In genomic region chr10:14535497-14536199, GRCh38 we compare ENCODE assay signal across 1 cellular context.
TF ChIP-seq lines count a peak whose summit lies in the region.

No MANE protein-coding gene starts in this region.

TF ChIP-seq in HepG2, 621 proteins besides CTCF, POLR2A, EP300 and RAD21 (continued from another document and continues in another):
- TF ChIP-seq, protein P1, sequence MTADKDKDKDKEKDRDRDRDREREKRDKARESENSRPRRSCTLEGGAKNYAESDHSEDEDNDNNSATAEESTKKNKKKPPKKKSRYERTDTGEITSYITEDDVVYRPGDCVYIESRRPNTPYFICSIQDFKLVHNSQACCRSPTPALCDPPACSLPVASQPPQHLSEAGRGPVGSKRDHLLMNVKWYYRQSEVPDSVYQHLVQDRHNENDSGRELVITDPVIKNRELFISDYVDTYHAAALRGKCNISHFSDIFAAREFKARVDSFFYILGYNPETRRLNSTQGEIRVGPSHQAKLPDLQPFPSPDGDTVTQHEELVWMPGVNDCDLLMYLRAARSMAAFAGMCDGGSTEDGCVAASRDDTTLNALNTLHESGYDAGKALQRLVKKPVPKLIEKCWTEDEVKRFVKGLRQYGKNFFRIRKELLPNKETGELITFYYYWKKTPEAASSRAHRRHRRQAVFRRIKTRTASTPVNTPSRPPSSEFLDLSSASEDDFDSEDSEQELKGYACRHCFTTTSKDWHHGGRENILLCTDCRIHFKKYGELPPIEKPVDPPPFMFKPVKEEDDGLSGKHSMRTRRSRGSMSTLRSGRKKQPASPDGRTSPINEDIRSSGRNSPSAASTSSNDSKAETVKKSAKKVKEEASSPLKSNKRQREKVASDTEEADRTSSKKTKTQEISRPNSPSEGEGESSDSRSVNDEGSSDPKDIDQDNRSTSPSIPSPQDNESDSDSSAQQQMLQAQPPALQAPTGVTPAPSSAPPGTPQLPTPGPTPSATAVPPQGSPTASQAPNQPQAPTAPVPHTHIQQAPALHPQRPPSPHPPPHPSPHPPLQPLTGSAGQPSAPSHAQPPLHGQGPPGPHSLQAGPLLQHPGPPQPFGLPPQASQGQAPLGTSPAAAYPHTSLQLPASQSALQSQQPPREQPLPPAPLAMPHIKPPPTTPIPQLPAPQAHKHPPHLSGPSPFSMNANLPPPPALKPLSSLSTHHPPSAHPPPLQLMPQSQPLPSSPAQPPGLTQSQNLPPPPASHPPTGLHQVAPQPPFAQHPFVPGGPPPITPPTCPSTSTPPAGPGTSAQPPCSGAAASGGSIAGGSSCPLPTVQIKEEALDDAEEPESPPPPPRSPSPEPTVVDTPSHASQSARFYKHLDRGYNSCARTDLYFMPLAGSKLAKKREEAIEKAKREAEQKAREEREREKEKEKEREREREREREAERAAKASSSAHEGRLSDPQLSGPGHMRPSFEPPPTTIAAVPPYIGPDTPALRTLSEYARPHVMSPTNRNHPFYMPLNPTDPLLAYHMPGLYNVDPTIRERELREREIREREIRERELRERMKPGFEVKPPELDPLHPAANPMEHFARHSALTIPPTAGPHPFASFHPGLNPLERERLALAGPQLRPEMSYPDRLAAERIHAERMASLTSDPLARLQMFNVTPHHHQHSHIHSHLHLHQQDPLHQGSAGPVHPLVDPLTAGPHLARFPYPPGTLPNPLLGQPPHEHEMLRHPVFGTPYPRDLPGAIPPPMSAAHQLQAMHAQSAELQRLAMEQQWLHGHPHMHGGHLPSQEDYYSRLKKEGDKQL (CRISPR knock-in tag; IDR thresholded peaks at IDR 0.05; ENCODE audit: low read depth), result no peak
- TF ChIP-seq PAF1 (CRISPR knock-in tag; IDR thresholded peaks at IDR 0.05) (no peak), ZNF503 (CRISPR knock-in tag; IDR thresholded peaks at IDR 0.05) (no peak), KLF12 (CRISPR knock-in tag; IDR thresholded peaks at IDR 0.05; ENCODE audit: borderline replicate concordance) (no peak), YEATS2 (CRISPR knock-in tag; IDR thresholded peaks at IDR 0.05; ENCODE audit: borderline replicate concordance) (no peak), ZEB1 (IDR thresholded peaks at IDR 0.05; ENCODE audit: insufficient replicate concordance, low read depth) (peak; percentile 20), ZNF644 (CRISPR knock-in tag; IDR thresholded peaks at IDR 0.05; ENCODE audit: low read depth) (no peak), ZNF431 (CRISPR knock-in tag; IDR thresholded peaks at IDR 0.05; ENCODE audit: borderline replicate concordance, low read depth) (no peak), CAMTA2 (CRISPR knock-in tag; IDR thresholded peaks at IDR 0.05; ENCODE audit: borderline replicate concordance) (no peak), HBP1 (CRISPR knock-in tag; IDR thresholded peaks at IDR 0.05; ENCODE audit: low read depth) (no peak), ZNF709 (CRISPR knock-in tag; IDR thresholded peaks at IDR 0.05) (no peak), TERF1 (CRISPR knock-in tag; IDR thresholded peaks at IDR 0.05) (no peak), NR3C1 (CRISPR knock-in tag; IDR thresholded peaks at IDR 0.05) (no peak), MEIS2 (CRISPR knock-in tag; IDR thresholded peaks at IDR 0.05) (no peak), ZNF563 (CRISPR knock-in tag; IDR thresholded peaks at IDR 0.05) (no peak), IRX3 (CRISPR knock-in tag; IDR thresholded peaks at IDR 0.05; ENCODE audit: borderline replicate concordance, low read depth) (no peak), ZSCAN25 (CRISPR knock-in tag; IDR thresholded peaks at IDR 0.05) (no peak), ZBTB42 (CRISPR knock-in tag; IDR thresholded peaks at IDR 0.05) (no peak), ZNF207 (IDR thresholded peaks at IDR 0.05; ENCODE audit: borderline replicate concordance) (no peak), ZNF225 (CRISPR knock-in tag; IDR thresholded peaks at IDR 0.05) (no peak), ZNF878 (CRISPR knock-in tag; IDR thresholded peaks at IDR 0.05) (no peak), SMYD3 (CRISPR knock-in tag; IDR thresholded peaks at IDR 0.05) (no peak), BATF2 (CRISPR knock-in tag; IDR thresholded peaks at IDR 0.05) (no peak), ZBED4 (CRISPR knock-in tag; IDR thresholded peaks at IDR 0.05; ENCODE audit: borderline replicate concordance) (peak; percentile 37; the same call in 1 of the 2 replicates), ZNF264 (CRISPR knock-in tag; IDR thresholded peaks at IDR 0.05) (no peak), MED8 (CRISPR knock-in tag; IDR thresholded peaks at IDR 0.05; ENCODE audit: insufficient replicate concordance) (no peak), HNF4A (CRISPR knock-in tag; IDR thresholded peaks at IDR 0.05) (peak; percentile 65), ZNF446 (CRISPR knock-in tag; IDR thresholded peaks at IDR 0.05) (no peak), ZNF639 (CRISPR knock-in tag; conservative IDR thresholded peaks at IDR 0.05) (no peak), HCFC1 (IDR thresholded peaks at IDR 0.05; ENCODE audit: low read depth, low read length) (no peak), PAXIP1 (CRISPR knock-in tag; conservative IDR thresholded peaks at IDR 0.05) (peak; percentile 39; the same call in 1 of the 2 replicates), ZNF343 (CRISPR knock-in tag; IDR thresholded peaks at IDR 0.05) (no peak), NR2F1 (CRISPR knock-in tag; IDR thresholded peaks at IDR 0.05) (no peak), HNF4G (IDR thresholded peaks at IDR 0.05; ENCODE audit: borderline replicate concordance, low read depth, low read length) (no peak), HNF4G (CRISPR knock-in tag; IDR thresholded peaks at IDR 0.05; ENCODE audit: borderline replicate concordance, low read depth) (no peak), ZNF432 (CRISPR knock-in tag; IDR thresholded peaks at IDR 0.05; ENCODE audit: borderline replicate concordance) (no peak)
- TF ChIP-seq, protein P2, sequence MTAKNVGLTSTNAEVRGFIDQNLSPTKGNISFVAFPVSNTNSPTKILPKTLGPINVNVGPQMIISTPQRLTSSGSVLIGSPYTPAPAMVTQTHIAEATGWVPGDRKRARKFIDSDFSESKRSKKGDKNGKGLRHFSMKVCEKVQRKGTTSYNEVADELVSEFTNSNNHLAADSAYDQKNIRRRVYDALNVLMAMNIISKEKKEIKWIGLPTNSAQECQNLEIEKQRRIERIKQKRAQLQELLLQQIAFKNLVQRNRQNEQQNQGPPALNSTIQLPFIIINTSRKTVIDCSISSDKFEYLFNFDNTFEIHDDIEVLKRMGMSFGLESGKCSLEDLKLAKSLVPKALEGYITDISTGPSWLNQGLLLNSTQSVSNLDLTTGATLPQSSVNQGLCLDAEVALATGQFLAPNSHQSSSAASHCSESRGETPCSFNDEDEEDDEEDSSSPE (CRISPR knock-in tag; IDR thresholded peaks at IDR 0.05), result no peak
- TF ChIP-seq, protein P3, sequence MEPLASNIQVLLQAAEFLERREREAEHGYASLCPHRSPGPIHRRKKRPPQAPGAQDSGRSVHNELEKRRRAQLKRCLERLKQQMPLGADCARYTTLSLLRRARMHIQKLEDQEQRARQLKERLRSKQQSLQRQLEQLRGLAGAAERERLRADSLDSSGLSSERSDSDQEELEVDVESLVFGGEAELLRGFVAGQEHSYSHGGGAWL (CRISPR knock-in tag; IDR thresholded peaks at IDR 0.05), result no peak
- TF ChIP-seq, protein P4, sequence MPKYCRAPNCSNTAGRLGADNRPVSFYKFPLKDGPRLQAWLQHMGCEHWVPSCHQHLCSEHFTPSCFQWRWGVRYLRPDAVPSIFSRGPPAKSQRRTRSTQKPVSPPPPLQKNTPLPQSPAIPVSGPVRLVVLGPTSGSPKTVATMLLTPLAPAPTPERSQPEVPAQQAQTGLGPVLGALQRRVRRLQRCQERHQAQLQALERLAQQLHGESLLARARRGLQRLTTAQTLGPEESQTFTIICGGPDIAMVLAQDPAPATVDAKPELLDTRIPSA (CRISPR knock-in tag; IDR thresholded peaks at IDR 0.05; ENCODE audit: borderline replicate concordance), result no peak
